In the genomic region with DNA sequence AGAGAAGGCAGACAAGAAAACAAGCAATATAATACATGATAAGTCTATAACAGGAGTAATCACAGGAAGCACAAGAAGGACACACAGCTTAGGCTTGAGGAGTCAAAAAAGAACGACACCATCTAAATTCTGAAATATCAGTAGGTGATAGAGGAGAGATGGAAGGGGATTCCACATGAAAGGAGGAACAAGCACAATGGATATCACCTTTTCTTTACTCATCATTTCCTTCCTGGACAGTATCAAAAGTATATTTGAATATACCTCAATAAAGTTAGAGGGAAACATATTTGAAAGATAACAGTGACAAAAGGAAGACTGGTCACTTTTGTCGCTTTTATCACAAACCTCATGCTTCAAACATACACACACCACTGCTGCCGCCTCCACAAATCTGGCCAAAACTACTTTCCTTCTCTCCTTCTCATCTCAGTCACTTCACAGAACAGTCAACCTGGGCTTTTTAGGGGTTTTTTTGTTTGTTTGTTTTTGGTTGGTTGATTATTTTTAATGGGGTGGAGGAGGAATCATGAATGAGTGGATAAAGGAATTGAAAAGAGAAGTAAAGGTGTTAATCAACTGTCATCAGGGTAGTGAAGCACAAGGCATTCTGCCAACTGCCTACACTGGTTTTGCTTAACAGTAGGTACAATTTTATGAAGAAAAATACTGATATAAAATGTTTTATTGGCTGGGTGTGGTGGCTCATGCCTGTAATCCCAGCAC, we compare ENCODE assay signal across 1 cellular context.
TF ChIP-seq lines count a peak whose summit lies in the region.

No MANE protein-coding gene starts in this region.

TF ChIP-seq in HEK293, 187 proteins besides CTCF, POLR2A, EP300 and RAD21 (continued from another document):
- TF ChIP-seq, protein P1, sequence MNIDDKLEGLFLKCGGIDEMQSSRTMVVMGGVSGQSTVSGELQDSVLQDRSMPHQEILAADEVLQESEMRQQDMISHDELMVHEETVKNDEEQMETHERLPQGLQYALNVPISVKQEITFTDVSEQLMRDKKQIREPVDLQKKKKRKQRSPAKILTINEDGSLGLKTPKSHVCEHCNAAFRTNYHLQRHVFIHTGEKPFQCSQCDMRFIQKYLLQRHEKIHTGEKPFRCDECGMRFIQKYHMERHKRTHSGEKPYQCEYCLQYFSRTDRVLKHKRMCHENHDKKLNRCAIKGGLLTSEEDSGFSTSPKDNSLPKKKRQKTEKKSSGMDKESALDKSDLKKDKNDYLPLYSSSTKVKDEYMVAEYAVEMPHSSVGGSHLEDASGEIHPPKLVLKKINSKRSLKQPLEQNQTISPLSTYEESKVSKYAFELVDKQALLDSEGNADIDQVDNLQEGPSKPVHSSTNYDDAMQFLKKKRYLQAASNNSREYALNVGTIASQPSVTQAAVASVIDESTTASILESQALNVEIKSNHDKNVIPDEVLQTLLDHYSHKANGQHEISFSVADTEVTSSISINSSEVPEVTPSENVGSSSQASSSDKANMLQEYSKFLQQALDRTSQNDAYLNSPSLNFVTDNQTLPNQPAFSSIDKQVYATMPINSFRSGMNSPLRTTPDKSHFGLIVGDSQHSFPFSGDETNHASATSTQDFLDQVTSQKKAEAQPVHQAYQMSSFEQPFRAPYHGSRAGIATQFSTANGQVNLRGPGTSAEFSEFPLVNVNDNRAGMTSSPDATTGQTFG (tag by site-specific recombination; IDR thresholded peaks at IDR 0.05; ENCODE audit: borderline replicate concordance) = no peak
- TF ChIP-seq ZNF274 (IDR thresholded peaks at IDR 0.05; ENCODE audit: low read length) (no peak), ZNF274 (tag by site-specific recombination; IDR thresholded peaks at IDR 0.05; ENCODE audit: borderline replicate concordance) (no peak), GLI4 (tag by site-specific recombination; IDR thresholded peaks at IDR 0.05) (no peak), BCL11A (tag by site-specific recombination; IDR thresholded peaks at IDR 0.05; ENCODE audit: low read depth) (0 out of 2 replicates have a peak, but pooled peaks have one; percentile 21), ZNF571 (tag by site-specific recombination; IDR thresholded peaks at IDR 0.05) (no peak), WT1 (tag by site-specific recombination; IDR thresholded peaks at IDR 0.05) (no peak), ZNF140 (tag by site-specific recombination; IDR thresholded peaks at IDR 0.05) (no peak), KLF1 (tag by site-specific recombination; IDR thresholded peaks at IDR 0.05) (peak; percentile 67), ZNF843 (tag by site-specific recombination; IDR thresholded peaks at IDR 0.05) (peak; percentile 55; the same call in 1 of the 2 replicates), HOXD13 (CRISPR knock-in tag; IDR thresholded peaks at IDR 0.05; ENCODE audit: borderline replicate concordance) (no peak), ZXDB (tag by site-specific recombination; IDR thresholded peaks at IDR 0.05) (0 out of 2 replicates have a peak, but pooled peaks have one; percentile 30), ZNF792 (tag by site-specific recombination; IDR thresholded peaks at IDR 0.05) (no peak), ZNF37A (tag by site-specific recombination; IDR thresholded peaks at IDR 0.05) (no peak), ZNF350 (tag by site-specific recombination; IDR thresholded peaks at IDR 0.05) (no peak), ZNF155 (tag by site-specific recombination; IDR thresholded peaks at IDR 0.05) (no peak), SCRT2 (tag by site-specific recombination; IDR thresholded peaks at IDR 0.05) (no peak), SCRT1 (tag by site-specific recombination; IDR thresholded peaks at IDR 0.05; ENCODE audit: borderline replicate concordance) (no peak), ZNF707 (tag by site-specific recombination; IDR thresholded peaks at IDR 0.05) (no peak), ZFHX2 (tag by site-specific recombination; conservative IDR thresholded peaks at IDR 0.05) (peak; percentile 76), ZNF366 (tag by site-specific recombination; conservative IDR thresholded peaks at IDR 0.05) (peak; percentile 27; the same call in 1 of the 2 replicates), ZNF311 (tag by site-specific recombination; IDR thresholded peaks at IDR 0.05; ENCODE audit: borderline replicate concordance) (no peak), OSR2 (tag by site-specific recombination; IDR thresholded peaks at IDR 0.05) (peak; percentile 52; the same call in 1 of the 2 replicates), ZFP41 (tag by site-specific recombination; IDR thresholded peaks at IDR 0.05; ENCODE audit: borderline replicate concordance) (no peak), ZNF221 (tag by site-specific recombination; IDR thresholded peaks at IDR 0.05; ENCODE audit: borderline replicate concordance) (no peak), ZNF169 (tag by site-specific recombination; IDR thresholded peaks at IDR 0.05) (no peak)
- TF ChIP-seq, protein P2, sequence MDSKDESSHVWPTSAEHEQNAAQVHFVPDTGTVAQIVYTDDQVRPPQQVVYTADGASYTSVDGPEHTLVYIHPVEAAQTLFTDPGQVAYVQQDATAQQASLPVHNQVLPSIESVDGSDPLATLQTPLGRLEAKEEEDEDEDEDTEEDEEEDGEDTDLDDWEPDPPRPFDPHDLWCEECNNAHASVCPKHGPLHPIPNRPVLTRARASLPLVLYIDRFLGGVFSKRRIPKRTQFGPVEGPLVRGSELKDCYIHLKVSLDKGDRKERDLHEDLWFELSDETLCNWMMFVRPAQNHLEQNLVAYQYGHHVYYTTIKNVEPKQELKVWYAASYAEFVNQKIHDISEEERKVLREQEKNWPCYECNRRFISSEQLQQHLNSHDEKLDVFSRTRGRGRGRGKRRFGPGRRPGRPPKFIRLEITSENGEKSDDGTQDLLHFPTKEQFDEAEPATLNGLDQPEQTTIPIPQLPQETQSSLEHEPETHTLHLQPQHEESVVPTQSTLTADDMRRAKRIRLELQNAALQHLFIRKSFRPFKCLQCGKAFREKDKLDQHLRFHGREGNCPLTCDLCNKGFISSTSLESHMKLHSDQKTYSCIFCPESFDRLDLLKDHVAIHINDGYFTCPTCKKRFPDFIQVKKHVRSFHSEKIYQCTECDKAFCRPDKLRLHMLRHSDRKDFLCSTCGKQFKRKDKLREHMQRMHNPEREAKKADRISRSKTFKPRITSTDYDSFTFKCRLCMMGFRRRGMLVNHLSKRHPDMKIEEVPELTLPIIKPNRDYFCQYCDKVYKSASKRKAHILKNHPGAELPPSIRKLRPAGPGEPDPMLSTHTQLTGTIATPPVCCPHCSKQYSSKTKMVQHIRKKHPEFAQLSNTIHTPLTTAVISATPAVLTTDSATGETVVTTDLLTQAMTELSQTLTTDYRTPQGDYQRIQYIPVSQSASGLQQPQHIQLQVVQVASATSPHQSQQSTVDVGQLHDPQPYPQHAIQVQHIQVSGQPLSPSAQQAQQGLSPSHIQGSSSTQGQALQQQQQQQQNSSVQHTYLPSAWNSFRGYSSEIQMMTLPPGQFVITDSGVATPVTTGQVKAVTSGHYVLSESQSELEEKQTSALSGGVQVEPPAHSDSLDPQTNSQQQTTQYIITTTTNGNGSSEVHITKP (tag by site-specific recombination; IDR thresholded peaks at IDR 0.05) = peak; percentile 53; the same call in 1 of the 2 replicates
- TF ChIP-seq, protein P3, sequence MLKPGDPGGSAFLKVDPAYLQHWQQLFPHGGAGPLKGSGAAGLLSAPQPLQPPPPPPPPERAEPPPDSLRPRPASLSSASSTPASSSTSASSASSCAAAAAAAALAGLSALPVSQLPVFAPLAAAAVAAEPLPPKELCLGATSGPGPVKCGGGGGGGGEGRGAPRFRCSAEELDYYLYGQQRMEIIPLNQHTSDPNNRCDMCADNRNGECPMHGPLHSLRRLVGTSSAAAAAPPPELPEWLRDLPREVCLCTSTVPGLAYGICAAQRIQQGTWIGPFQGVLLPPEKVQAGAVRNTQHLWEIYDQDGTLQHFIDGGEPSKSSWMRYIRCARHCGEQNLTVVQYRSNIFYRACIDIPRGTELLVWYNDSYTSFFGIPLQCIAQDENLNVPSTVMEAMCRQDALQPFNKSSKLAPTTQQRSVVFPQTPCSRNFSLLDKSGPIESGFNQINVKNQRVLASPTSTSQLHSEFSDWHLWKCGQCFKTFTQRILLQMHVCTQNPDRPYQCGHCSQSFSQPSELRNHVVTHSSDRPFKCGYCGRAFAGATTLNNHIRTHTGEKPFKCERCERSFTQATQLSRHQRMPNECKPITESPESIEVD (tag by site-specific recombination; IDR thresholded peaks at IDR 0.05) = peak; percentile 84
- TF ChIP-seq, protein P4, sequence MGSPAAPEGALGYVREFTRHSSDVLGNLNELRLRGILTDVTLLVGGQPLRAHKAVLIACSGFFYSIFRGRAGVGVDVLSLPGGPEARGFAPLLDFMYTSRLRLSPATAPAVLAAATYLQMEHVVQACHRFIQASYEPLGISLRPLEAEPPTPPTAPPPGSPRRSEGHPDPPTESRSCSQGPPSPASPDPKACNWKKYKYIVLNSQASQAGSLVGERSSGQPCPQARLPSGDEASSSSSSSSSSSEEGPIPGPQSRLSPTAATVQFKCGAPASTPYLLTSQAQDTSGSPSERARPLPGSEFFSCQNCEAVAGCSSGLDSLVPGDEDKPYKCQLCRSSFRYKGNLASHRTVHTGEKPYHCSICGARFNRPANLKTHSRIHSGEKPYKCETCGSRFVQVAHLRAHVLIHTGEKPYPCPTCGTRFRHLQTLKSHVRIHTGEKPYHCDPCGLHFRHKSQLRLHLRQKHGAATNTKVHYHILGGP (tag by site-specific recombination; IDR thresholded peaks at IDR 0.05) = no peak
- TF ChIP-seq, protein P5, sequence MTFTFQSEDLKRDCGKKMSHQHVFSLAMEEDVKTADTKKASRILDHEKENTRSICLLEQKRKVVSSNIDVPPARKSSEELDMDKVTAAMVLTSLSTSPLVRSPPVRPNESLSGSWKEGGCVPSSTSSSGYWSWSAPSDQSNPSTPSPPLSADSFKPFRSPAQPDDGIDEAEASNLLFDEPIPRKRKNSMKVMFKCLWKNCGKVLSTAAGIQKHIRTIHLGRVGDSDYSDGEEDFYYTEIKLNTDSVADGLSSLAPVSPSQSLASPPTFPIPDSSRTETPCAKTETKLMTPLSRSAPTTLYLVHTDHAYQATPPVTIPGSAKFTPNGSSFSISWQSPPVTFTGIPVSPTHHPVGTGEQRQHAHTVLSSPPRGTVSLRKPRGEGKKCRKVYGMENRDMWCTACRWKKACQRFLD (tag by site-specific recombination; IDR thresholded peaks at IDR 0.05) = no peak
- TF ChIP-seq, protein P6, sequence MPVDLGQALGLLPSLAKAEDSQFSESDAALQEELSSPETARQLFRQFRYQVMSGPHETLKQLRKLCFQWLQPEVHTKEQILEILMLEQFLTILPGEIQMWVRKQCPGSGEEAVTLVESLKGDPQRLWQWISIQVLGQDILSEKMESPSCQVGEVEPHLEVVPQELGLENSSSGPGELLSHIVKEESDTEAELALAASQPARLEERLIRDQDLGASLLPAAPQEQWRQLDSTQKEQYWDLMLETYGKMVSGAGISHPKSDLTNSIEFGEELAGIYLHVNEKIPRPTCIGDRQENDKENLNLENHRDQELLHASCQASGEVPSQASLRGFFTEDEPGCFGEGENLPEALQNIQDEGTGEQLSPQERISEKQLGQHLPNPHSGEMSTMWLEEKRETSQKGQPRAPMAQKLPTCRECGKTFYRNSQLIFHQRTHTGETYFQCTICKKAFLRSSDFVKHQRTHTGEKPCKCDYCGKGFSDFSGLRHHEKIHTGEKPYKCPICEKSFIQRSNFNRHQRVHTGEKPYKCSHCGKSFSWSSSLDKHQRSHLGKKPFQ (tag by site-specific recombination; IDR thresholded peaks at IDR 0.05) = peak; percentile 12; the same call in 1 of the 2 replicates
TF ChIP-seq in HEK293: peak in this region for 13.
